Comparison of ENCODE assay signal across 18 cellular contexts in the genomic region with DNA sequence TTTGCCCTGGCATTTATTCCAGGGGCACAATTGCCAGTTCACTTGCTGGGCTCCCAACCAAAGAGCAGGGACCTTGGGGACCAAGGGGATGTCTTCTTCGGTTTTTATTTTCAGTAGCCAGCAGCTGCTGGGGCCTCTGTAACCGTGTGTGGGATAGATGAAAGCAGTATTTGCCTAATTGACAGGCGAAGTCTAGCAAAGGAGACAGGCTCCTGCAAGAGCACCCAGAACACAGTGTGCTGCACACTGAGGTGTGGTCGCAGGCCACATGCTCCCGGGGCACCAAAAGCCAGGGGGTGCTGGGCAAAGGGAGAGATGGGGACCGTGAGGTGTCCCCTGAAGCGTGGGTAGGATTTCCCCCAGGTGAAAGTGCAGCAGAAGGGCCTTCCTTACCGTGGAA. TPM values are rescaled to one million over a fixed set of nuclear protein-coding genes. Genes with fewer than 3 reads are reported as not detected.
"Had no signal": no experiment of that assay in that cellular context is flagged by ENCODE, and none has a peak within 500 bp of the region (broad histone marks: within the 10 kb centered on the region; RNA-seq: fewer than 3 reads in every experiment).

No MANE protein-coding gene starts in this region.

- ATAC-seq: activated CD8-positive, alpha-beta memory T cell treated with anti-CD3 and anti-CD28 coated beads, Interleukin-2, amount 10 ng/mL, durations not matched to agents 7 days and 5 days; esophagus mucosa; left cardiac atrium; naive thymus-derived CD8-positive, alpha-beta T cell; right cardiac atrium had no signal

- H3K4me3 Mint-ChIP-seq: activated CD8-positive, alpha-beta memory T cell treated with anti-CD3 and anti-CD28 coated beads, Interleukin-2, amount 10 ng/mL, durations not matched to agents 7 days and 5 days; activated naive CD8-positive, alpha-beta T cell; dendritic cell treated with granulocyte-macrophage colony-stimulating factor and Interleukin-4, amounts not matched to agents 40 ng/mL and 50 ng/mL, for 4 days; stimulated activated naive CD8-positive, alpha-beta T cell treated with anti-CD3 and anti-CD28 coated beads, Interleukin-15, Interleukin-2, amounts not matched to agents 100 ng/mL and 50 ng/mL, for 24 hours had no signal

- H3K27ac Mint-ChIP-seq: activated CD8-positive, alpha-beta memory T cell treated with anti-CD3 and anti-CD28 coated beads, Interleukin-2, amount 10 ng/mL, durations not matched to agents 7 days and 5 days; activated naive CD8-positive, alpha-beta T cell; dendritic cell treated with granulocyte-macrophage colony-stimulating factor and Interleukin-4, amounts not matched to agents 40 ng/mL and 50 ng/mL, for 4 days; progenitor cell of endocrine pancreas; stimulated activated naive CD8-positive, alpha-beta T cell treated with anti-CD3 and anti-CD28 coated beads, Interleukin-15, Interleukin-2, amounts not matched to agents 100 ng/mL and 50 ng/mL, for 24 hours had no signal

- H3K27me3 Mint-ChIP-seq: activated naive CD8-positive, alpha-beta T cell; naive thymus-derived CD8-positive, alpha-beta T cell; stimulated activated naive CD8-positive, alpha-beta T cell treated with anti-CD3 and anti-CD28 coated beads, Interleukin-15, Interleukin-2, amounts not matched to agents 100 ng/mL and 50 ng/mL, for 24 hours had no signal

- DNase-seq: activated CD4-positive, alpha-beta T cell treated with anti-CD3 and anti-CD28 coated beads, Interleukin-2, amount 50 U/mL, for 4 hours; activated CD8-positive, alpha-beta memory T cell treated with anti-CD3 and anti-CD28 coated beads, Interleukin-2, amount 10 ng/mL, durations not matched to agents 7 days and 5 days; activated gamma-delta T cell; activated T-cell treated with anti-CD3 and anti-CD28 coated beads, Interleukin-2, amount 50 U/mL, for 48 hours; anterior cingulate cortex; cerebellar nuclear complex; glutamatergic neuron; left cardiac atrium; naive thymus-derived CD8-positive, alpha-beta T cell; right cardiac atrium; T-helper 2 cell; upper lobe of left lung had no signal

- H3K36me3 Mint-ChIP-seq: activated CD8-positive, alpha-beta memory T cell treated with anti-CD3 and anti-CD28 coated beads, Interleukin-2, amount 10 ng/mL, durations not matched to agents 7 days and 5 days; activated naive CD8-positive, alpha-beta T cell; naive thymus-derived CD8-positive, alpha-beta T cell had no signal

- H3K9me3 ChIP-seq: upper lobe of left lung had no signal

- H3K9me3 Mint-ChIP-seq: dendritic cell treated with granulocyte-macrophage colony-stimulating factor and Interleukin-4, amounts not matched to agents 40 ng/mL and 50 ng/mL, for 4 days; naive thymus-derived CD8-positive, alpha-beta T cell; stimulated activated naive CD8-positive, alpha-beta T cell treated with anti-CD3 and anti-CD28 coated beads, Interleukin-15, Interleukin-2, amounts not matched to agents 100 ng/mL and 50 ng/mL, for 24 hours had no signal

RNA-seq across cellular contexts. Expression of gene SAG, which starts 5.3 kb away (rescaled TPM):
- total RNA-seq: esophagus mucosa, left cardiac atrium, progenitor cell of endocrine pancreas, right cardiac atrium, temporal lobe had no signal
